ENCODE assay signal across 18 cellular contexts in genomic region chr11:114188851-114189570, GRCh38.
A peak's percentile ranks its signal among the peaks of the same experiment; 100 is the strongest.
DNase-seq lines count a peak whose midpoint lies in the region; ATAC-seq and TF ChIP-seq lines count a peak whose summit lies in the region.
"Had no signal": no experiment of that assay in that cellular context is flagged by ENCODE, and none has a peak within 500 bp of the region (broad histone marks: within the 10 kb centered on the region; RNA-seq: fewer than 3 reads in every experiment).

No MANE protein-coding gene starts in this region.

- H3K27me3 ChIP-seq in CD8-positive, alpha-beta T cell (ENCODE audit: insufficient read depth, low read length), result no peaks in the 10 kb centered on the region
- H3K27me3 ChIP-seq in gastroesophageal sphincter, result no peaks in the 10 kb centered on the region
- H3K27me3 ChIP-seq in sigmoid colon, result no peaks in the 10 kb centered on the region
- no peaks in the 10 kb centered on the region for H3K27me3 ChIP-seq in spleen (replicated peaks in 1 of 7)

- no peak for TF ChIP-seq CTCF in activated CD8-positive, alpha-beta T cell treated with anti-CD3 and anti-CD28 coated beads for 36 hours (IDR thresholded peaks at IDR 0.05)
- TF ChIP-seq CTCF in CD8-positive, alpha-beta T cell (IDR thresholded peaks at IDR 0.05), result no peak
- TF ChIP-seq CTCF in gastroesophageal sphincter (IDR thresholded peaks at IDR 0.05), result no peak
- no peak for TF ChIP-seq CTCF in sigmoid colon (IDR thresholded peaks at IDR 0.05)
- no peak for TF ChIP-seq CTCF in spleen (IDR thresholded peaks at IDR 0.05 in 8 of 11, conservative IDR thresholded peaks at IDR 0.05 in 3 of 11)

- no peaks in the 10 kb centered on the region for H3K36me3 ChIP-seq in CD8-positive, alpha-beta T cell (ENCODE audit: insufficient read depth, low read length)
- H3K36me3 ChIP-seq in gastroesophageal sphincter, result peaks cover 0 to 95% of the 10 kb centered on the region in 2 donors
- peaks cover 20 to 74% (median 37%) of the 10 kb centered on the region in 4 donors for H3K36me3 ChIP-seq in sigmoid colon
- H3K36me3 ChIP-seq in spleen, result peaks cover 0 to 66% (median 3%) of the 10 kb centered on the region in 6 donors

- H3K9me3 ChIP-seq in CD8-positive, alpha-beta T cell (ENCODE audit: low read length), result no peaks in the 10 kb centered on the region
- no peaks in the 10 kb centered on the region for H3K9me3 ChIP-seq in gastroesophageal sphincter
- H3K9me3 ChIP-seq in sigmoid colon, result no peaks in the 10 kb centered on the region
- peaks cover 0 to 14% (median 3%) of the 10 kb centered on the region in 8 donors for H3K9me3 ChIP-seq in spleen

- intact Hi-C loops in activated CD8-positive, alpha-beta T cell treated with anti-CD3 and anti-CD28 coated beads for 36 hours (cut with micrococcal nuclease), result no loop called here
- intact Hi-C loops in CD8-positive, alpha-beta T cell (cut with DNase I, micrococcal nuclease), result no loop called here
- intact Hi-C loops in sigmoid colon (cut with DNase I), result no loop called here
- intact Hi-C loops in spleen (cut with DNase I; ENCODE audit: low total_unique reads), result loop anchor here (10.0 kb wide), 1 partner anchor 154 kb away; no protein-coding TSS in a partner anchor

- no peak for DNase-seq in activated CD8-positive, alpha-beta T cell treated with anti-CD3 and anti-CD28 coated beads, Interleukin-2, amount 10 ng/mL, durations not matched to agents 7 days and 5 days
- DNase-seq in activated CD8-positive, alpha-beta T cell treated with anti-CD3 and anti-CD28 coated beads for 36 hours, result no peak
- DNase-seq in CD8-positive, alpha-beta T cell, result no peak
- DNase-seq in sigmoid colon (no peak), spleen (no peak), NCI-H2196 (lab: John Stamatoyannopoulos, UW; ENCODE audit: unreplicated experiment) (no peak)
- DNase-seq: EL, NCI-H1048, NCI-H1436, NCI-H1930, NCI-H345, NCI-H524 treated with DMSO at 0.1 percent for 48 hours, SHP77 had no signal

- H3K4me3 ChIP-seq in CD8-positive, alpha-beta T cell (ENCODE audit: low read depth, low read length), result no peak overlapping the region
- H3K4me3 ChIP-seq in gastroesophageal sphincter (no peak overlapping the region), sigmoid colon (no peak overlapping the region), spleen (no peak overlapping the region)
- H3K4me3 ChIP-seq: GM12878 had no signal

- no peaks in the 10 kb centered on the region for H3K27me3 Mint-ChIP-seq in activated CD8-positive, alpha-beta T cell treated with anti-CD3 and anti-CD28 coated beads, Interleukin-2, amount 10 ng/mL, durations not matched to agents 7 days and 5 days (ENCODE audit: low read depth)
- no peaks in the 10 kb centered on the region for H3K27me3 Mint-ChIP-seq in activated CD8-positive, alpha-beta T cell treated with anti-CD3 and anti-CD28 coated beads for 36 hours
- no peaks in the 10 kb centered on the region for H3K27me3 Mint-ChIP-seq in CD8-positive, alpha-beta T cell (ENCODE audit: low read depth)

- ATAC-seq in activated CD8-positive, alpha-beta T cell treated with anti-CD3 and anti-CD28 coated beads, Interleukin-2, amount 10 ng/mL, durations not matched to agents 7 days and 5 days, result no peak
- no peak for ATAC-seq in activated CD8-positive, alpha-beta T cell treated with anti-CD3 and anti-CD28 coated beads for 36 hours
- no peak for ATAC-seq in CD8-positive, alpha-beta T cell
- ATAC-seq in gastroesophageal sphincter (no peak), GM19395 (IDR thresholded peaks at IDR 0.05; ENCODE audit: unreplicated experiment) (no peak)
- ATAC-seq: GM12878 had no signal

- CTCF ChIA-PET in activated CD8-positive, alpha-beta T cell treated with anti-CD3 and anti-CD28 coated beads, Interleukin-2, amount 10 ng/mL, durations not matched to agents 7 days and 5 days (lab: Charles Lee), result interaction anchor here (1.2 to 1.6 kb wide), 3 partner anchors 8 to 72 kb away, joined by 3 to 7 read pairs (median 4); no protein-coding TSS in a partner anchor
- CTCF ChIA-PET in activated CD8-positive, alpha-beta T cell treated with anti-CD3 and anti-CD28 coated beads for 36 hours (lab: Charles Lee), result interaction anchor here (0.7 to 1.6 kb wide), 2 partner anchors 8 to 348 kb away, joined by 3 read pairs; no protein-coding TSS in a partner anchor
- CTCF ChIA-PET in CD8-positive, alpha-beta T cell (lab: Charles Lee), result interaction anchor here (1.5 to 2.3 kb wide), 2 partner anchors 72 to 153 kb away, joined by 3 to 5 read pairs; no protein-coding TSS in a partner anchor

- TF ChIP-seq POLR2A in gastroesophageal sphincter (IDR thresholded peaks at IDR 0.05) (no peak), sigmoid colon (IDR thresholded peaks at IDR 0.05) (no peak), spleen (IDR thresholded peaks at IDR 0.05) (no peak)

- H3K9me3 Mint-ChIP-seq in activated CD8-positive, alpha-beta T cell treated with anti-CD3 and anti-CD28 coated beads, Interleukin-2, amount 10 ng/mL, durations not matched to agents 7 days and 5 days (ENCODE audit: insufficient read depth), result peaks cover 9% of the 10 kb centered on the region
- peaks cover 13% of the 10 kb centered on the region for H3K9me3 Mint-ChIP-seq in activated CD8-positive, alpha-beta T cell treated with anti-CD3 and anti-CD28 coated beads for 36 hours
- peaks cover 13% of the 10 kb centered on the region for H3K9me3 Mint-ChIP-seq in CD8-positive, alpha-beta T cell

- peaks cover 70% of the 10 kb centered on the region for H3K36me3 Mint-ChIP-seq in activated CD8-positive, alpha-beta T cell treated with anti-CD3 and anti-CD28 coated beads, Interleukin-2, amount 10 ng/mL, durations not matched to agents 7 days and 5 days (ENCODE audit: low read depth)
- H3K36me3 Mint-ChIP-seq in activated CD8-positive, alpha-beta T cell treated with anti-CD3 and anti-CD28 coated beads for 36 hours (ENCODE audit: low read depth), result no peaks in the 10 kb centered on the region
- no peaks in the 10 kb centered on the region for H3K36me3 Mint-ChIP-seq in CD8-positive, alpha-beta T cell

- H3K27ac Mint-ChIP-seq in activated CD8-positive, alpha-beta T cell treated with anti-CD3 and anti-CD28 coated beads, Interleukin-2, amount 10 ng/mL, durations not matched to agents 7 days and 5 days, result peak overlapping the region; percentile 22
- no peak overlapping the region for H3K27ac Mint-ChIP-seq in activated CD8-positive, alpha-beta T cell treated with anti-CD3 and anti-CD28 coated beads for 36 hours
- H3K27ac Mint-ChIP-seq in CD8-positive, alpha-beta T cell, result peak overlapping the region; percentile 12

- no peak for TF ChIP-seq EP300 in gastroesophageal sphincter (IDR thresholded peaks at IDR 0.05)
- peak in 2 of 4 donors; percentile 31 to 36 for TF ChIP-seq EP300 in sigmoid colon (IDR thresholded peaks at IDR 0.05)

- no peak overlapping the region for H3K4me3 Mint-ChIP-seq in activated CD8-positive, alpha-beta T cell treated with anti-CD3 and anti-CD28 coated beads, Interleukin-2, amount 10 ng/mL, durations not matched to agents 7 days and 5 days
- H3K4me3 Mint-ChIP-seq in activated CD8-positive, alpha-beta T cell treated with anti-CD3 and anti-CD28 coated beads for 36 hours, result no peak overlapping the region
- no peak overlapping the region for H3K4me3 Mint-ChIP-seq in CD8-positive, alpha-beta T cell

- peaks cover 62% of the 10 kb centered on the region for H3K4me1 Mint-ChIP-seq in activated CD8-positive, alpha-beta T cell treated with anti-CD3 and anti-CD28 coated beads, Interleukin-2, amount 10 ng/mL, durations not matched to agents 7 days and 5 days (ENCODE audit: low read depth)
- peaks cover 14% of the 10 kb centered on the region for H3K4me1 Mint-ChIP-seq in activated CD8-positive, alpha-beta T cell treated with anti-CD3 and anti-CD28 coated beads for 36 hours (ENCODE audit: low read depth)
- H3K4me1 Mint-ChIP-seq in CD8-positive, alpha-beta T cell (ENCODE audit: low read depth), result peaks cover 58% of the 10 kb centered on the region

- WGBS in gastroesophageal sphincter (ENCODE audit: low coverage in 1 of 2), 2 donors, result 80 to 90% methylated on average over 3 of the region's 3 CpGs
- 93 to 95% methylated on average over 3 of the region's 3 CpGs for WGBS in sigmoid colon, 2 donors
- 87 to 93% (median 91%) methylated on average over 3 of the region's 3 CpGs for WGBS in spleen, 5 donors

- POLR2A ChIA-PET in activated CD8-positive, alpha-beta T cell treated with anti-CD3 and anti-CD28 coated beads, Interleukin-2, amount 10 ng/mL, durations not matched to agents 7 days and 5 days (lab: Charles Lee), result no interaction called here
- POLR2A ChIA-PET in activated CD8-positive, alpha-beta T cell treated with anti-CD3 and anti-CD28 coated beads for 36 hours (lab: Charles Lee), result no interaction called here
- POLR2A ChIA-PET in CD8-positive, alpha-beta T cell (lab: Charles Lee), result interaction anchor here (0.7 kb wide), 1 partner anchor 78 kb away, joined by 3 read pairs; no protein-coding TSS in a partner anchor

- H3K27ac ChIP-seq in CD8-positive, alpha-beta T cell (ENCODE audit: low read depth, low read length), result no peak overlapping the region
- H3K27ac ChIP-seq in gastroesophageal sphincter (peak overlapping the region in 3 of 4 donors; percentile 44 to 99 (median 51)), sigmoid colon (peak overlapping the region; percentile 32 to 94 (median 39)), spleen (peak overlapping the region in 3 of 8 donors; percentile 86 to 90 (median 88))
- H3K27ac ChIP-seq: 22Rv1, HL-60 had no signal

- H3K4me1 ChIP-seq in CD8-positive, alpha-beta T cell (ENCODE audit: insufficient read depth, low read length), result peaks cover 6% of the 10 kb centered on the region
- H3K4me1 ChIP-seq in gastroesophageal sphincter (peaks cover 6 to 79% (median 21%) of the 10 kb centered on the region in 3 donors), sigmoid colon (peaks cover 0 to 56% (median 52%) of the 10 kb centered on the region in 4 donors), spleen (peaks cover 0 to 70% (median 32%) of the 10 kb centered on the region in 6 donors)
